In the genomic region with DNA sequence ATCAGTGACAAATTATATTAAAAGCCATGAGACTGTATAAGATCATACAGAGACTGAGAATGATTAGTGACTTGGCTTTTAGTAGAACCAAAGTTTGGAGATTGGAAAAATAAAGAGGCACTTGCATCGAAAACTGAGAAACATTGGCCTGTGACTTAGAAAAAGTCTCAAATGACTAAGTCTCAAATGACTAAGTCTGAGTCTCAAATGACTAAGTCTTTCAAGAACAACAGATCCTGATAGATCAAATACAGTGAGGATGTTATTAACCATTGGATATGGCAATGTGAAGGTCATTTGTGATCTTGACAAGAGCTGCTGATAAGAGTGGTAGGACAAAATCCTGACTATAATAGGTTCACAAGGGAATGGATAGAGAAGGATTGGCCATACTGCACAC, we compare ENCODE assay signal across 14 cellular contexts.
DNase-seq lines count a peak whose midpoint lies in the region; ATAC-seq, FAIRE-seq and TF ChIP-seq lines count a peak whose summit lies in the region.
"Had no signal": no experiment of that assay in that cellular context is flagged by ENCODE, and none has a peak within 500 bp of the region (broad histone marks: within the 10 kb centered on the region; RNA-seq: fewer than 3 reads in every experiment).

No MANE protein-coding gene starts in this region.

- no peak overlapping the region for H3K4me3 ChIP-seq in bronchial epithelial cell (ENCODE audit: low read depth, low read length)
- H3K4me3 ChIP-seq: esophagus squamous epithelium, prostate gland had no signal

- TF ChIP-seq CTCF in bronchial epithelial cell (IDR thresholded peaks at IDR 0.05; ENCODE audit: insufficient read depth, low read length, severe bottlenecking), result no peak

- peak; percentile 74 for DNase-seq in ELR (ENCODE audit: low read depth)
- DNase-seq in bronchial epithelial cell (ENCODE audit: low read depth), result peak; percentile 75
- no peak for DNase-seq in natural killer cell treated with Interleukin-12 subunit alpha and Interleukin-12 subunit beta and Interleukin-15 and Interleukin-18, amount 100 ng/mL, for 72 hours (ENCODE audit: low spot score)
- DNase-seq in immature natural killer cell, result no peak
- no peak for DNase-seq in GM12892 (ENCODE audit: insufficient read length)
- no peak for DNase-seq in medulla oblongata (ENCODE audit: extremely low spot score)
- DNase-seq: dermis blood vessel endothelial cell, esophagus squamous epithelium, naive B cell, NCI-H1048 had no signal

- H3K27me3 ChIP-seq in bronchial epithelial cell (ENCODE audit: control insufficient read depth, insufficient read depth, low read length), result peaks cover 1% of the 10 kb centered on the region
- H3K27me3 ChIP-seq: esophagus squamous epithelium had no signal

- peaks cover 0 to 6% of the 10 kb centered on the region in 2 donors for H3K27me3 Mint-ChIP-seq in natural killer cell treated with Interleukin-12 subunit alpha and Interleukin-12 subunit beta and Interleukin-15 and Interleukin-18, amount 100 ng/mL, for 72 hours
- peaks cover 0 to 3% (median 0%) of the 10 kb centered on the region in 3 donors for H3K27me3 Mint-ChIP-seq in immature natural killer cell (ENCODE audit: low read depth in 3 of 3)

- H3K4me3 Mint-ChIP-seq in natural killer cell treated with Interleukin-12 subunit alpha and Interleukin-12 subunit beta and Interleukin-15 and Interleukin-18, amount 100 ng/mL, for 72 hours, result no peak overlapping the region
- no peak overlapping the region for H3K4me3 Mint-ChIP-seq in immature natural killer cell
- H3K4me3 Mint-ChIP-seq: naive B cell had no signal

- no peaks in the 10 kb centered on the region for H3K4me1 Mint-ChIP-seq in natural killer cell treated with Interleukin-12 subunit alpha and Interleukin-12 subunit beta and Interleukin-15 and Interleukin-18, amount 100 ng/mL, for 72 hours (ENCODE audit: low read depth in 2 of 2)
- H3K4me1 Mint-ChIP-seq in immature natural killer cell, result no peaks in the 10 kb centered on the region
- H3K4me1 Mint-ChIP-seq: naive B cell had no signal

- H3K27ac Mint-ChIP-seq in natural killer cell treated with Interleukin-12 subunit alpha and Interleukin-12 subunit beta and Interleukin-15 and Interleukin-18, amount 100 ng/mL, for 72 hours, result no peak overlapping the region
- no peak overlapping the region for H3K27ac Mint-ChIP-seq in immature natural killer cell
- H3K27ac Mint-ChIP-seq: naive B cell had no signal

- ATAC-seq in GM19351 (IDR thresholded peaks at IDR 0.05; ENCODE audit: unreplicated experiment), result peak; percentile 82
- peak; percentile 61 for ATAC-seq in HG02981 (IDR thresholded peaks at IDR 0.05; ENCODE audit: unreplicated experiment)
- ATAC-seq in natural killer cell treated with Interleukin-12 subunit alpha and Interleukin-12 subunit beta and Interleukin-15 and Interleukin-18, amount 100 ng/mL, for 72 hours, result no peak

- FAIRE-seq in bronchial epithelial cell (lab: Jason Lieb, UNC) (no peak), GM12892 (lab: Jason Lieb, UNC) (no peak)
- FAIRE-seq: TTC549 had no signal

- no peaks in the 10 kb centered on the region for H3K36me3 Mint-ChIP-seq in natural killer cell treated with Interleukin-12 subunit alpha and Interleukin-12 subunit beta and Interleukin-15 and Interleukin-18, amount 100 ng/mL, for 72 hours
- H3K36me3 Mint-ChIP-seq in immature natural killer cell, result no peaks in the 10 kb centered on the region
- H3K36me3 Mint-ChIP-seq: naive B cell had no signal

- no peaks in the 10 kb centered on the region for H3K36me3 ChIP-seq in bronchial epithelial cell (ENCODE audit: control insufficient read depth, insufficient read depth, low read length)
- H3K36me3 ChIP-seq: esophagus squamous epithelium, prostate gland had no signal

- no peak for TF ChIP-seq POLR2A in GM12892 (IDR thresholded peaks at IDR 0.05; ENCODE audit: low read depth, low read length)

- peaks cover 16% of the 10 kb centered on the region for H3K9me3 Mint-ChIP-seq in natural killer cell treated with Interleukin-12 subunit alpha and Interleukin-12 subunit beta and Interleukin-15 and Interleukin-18, amount 100 ng/mL, for 72 hours
- peaks cover 0 to 7% (median 4%) of the 10 kb centered on the region in 6 donors for H3K9me3 Mint-ChIP-seq in immature natural killer cell

Comparison
In these comparisons a context has a peak if more than half of its experiments do, and no peak if none do; other contexts are left out.
1. DNase-seq: peak in ELR (single experiment) and bronchial epithelial cell (single experiment); none in natural killer cell treated with Interleukin-12 subunit alpha and Interleukin-12 subunit beta and Interleukin-15 and Interleukin-18, amount 100 ng/mL, for 72 hours (single experiment), immature natural killer cell (0 of 3), GM12892 (single experiment) and medulla oblongata (single experiment).
2. ATAC-seq: peak in GM19351 (single experiment) and HG02981 (single experiment); none in natural killer cell treated with Interleukin-12 subunit alpha and Interleukin-12 subunit beta and Interleukin-15 and Interleukin-18, amount 100 ng/mL, for 72 hours (0 of 2).